Comparison of ENCODE assay signal across 8 cellular contexts in the genomic region with DNA sequence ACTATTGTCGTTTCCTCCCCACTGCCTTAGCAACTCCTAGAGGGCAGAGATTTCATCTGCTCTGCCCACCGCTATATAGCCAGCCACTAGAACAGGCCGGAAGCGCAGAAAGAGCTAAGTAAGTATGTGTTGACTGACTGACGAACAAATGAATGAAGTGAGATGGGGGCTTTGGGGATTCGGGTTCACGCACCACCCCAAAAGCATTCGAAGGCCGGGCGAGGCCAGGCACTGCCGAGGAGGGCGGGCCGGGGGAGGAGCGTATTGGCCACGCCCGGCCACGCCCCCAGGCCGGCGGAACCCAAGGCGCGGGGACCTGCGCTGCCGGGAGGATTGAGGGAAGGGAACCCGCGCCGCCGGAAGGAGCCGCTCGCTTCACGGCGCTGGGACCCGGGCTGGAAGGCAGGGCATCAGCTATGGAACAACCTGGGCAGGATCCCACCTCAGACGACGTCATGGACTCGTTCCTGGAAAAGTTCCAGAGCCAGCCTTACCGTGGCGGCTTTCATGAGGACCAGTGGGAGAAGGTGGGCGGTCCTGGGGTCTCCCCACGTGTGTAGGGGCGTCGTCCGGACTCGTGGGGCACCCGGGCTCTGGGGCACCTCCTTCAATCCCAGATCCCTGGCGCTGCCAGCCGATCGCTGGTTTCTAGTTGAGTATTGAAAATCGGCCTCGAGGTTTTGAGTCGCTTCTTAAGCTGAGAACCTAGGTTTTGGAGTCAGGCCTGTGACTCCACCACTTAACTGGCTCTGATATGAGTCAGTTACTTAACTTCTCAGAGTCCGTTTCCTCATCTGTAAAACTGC. TPM values are rescaled to one million over a fixed set of nuclear protein-coding genes. Genes with fewer than 3 reads are reported as not detected.
A peak's percentile ranks its signal among the peaks of the same experiment; 100 is the strongest.
DNase-seq lines count a peak whose midpoint lies in the region; ATAC-seq lines count a peak whose summit lies in the region.

A gene with protein sequence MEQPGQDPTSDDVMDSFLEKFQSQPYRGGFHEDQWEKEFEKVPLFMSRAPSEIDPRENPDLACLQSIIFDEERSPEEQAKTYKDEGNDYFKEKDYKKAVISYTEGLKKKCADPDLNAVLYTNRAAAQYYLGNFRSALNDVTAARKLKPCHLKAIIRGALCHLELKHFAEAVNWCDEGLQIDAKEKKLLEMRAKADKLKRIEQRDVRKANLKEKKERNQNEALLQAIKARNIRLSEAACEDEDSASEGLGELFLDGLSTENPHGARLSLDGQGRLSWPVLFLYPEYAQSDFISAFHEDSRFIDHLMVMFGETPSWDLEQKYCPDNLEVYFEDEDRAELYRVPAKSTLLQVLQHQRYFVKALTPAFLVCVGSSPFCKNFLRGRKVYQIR (plus strand): TSS at position 369 of the 806 bp plus-strand sequence. CDS start 48 bp downstream, at position 417.

- H3K27ac Mint-ChIP-seq in CD8-positive, alpha-beta memory T cell, result peak within 1 kb of the TSS; percentile 30 to 98 (median 89)

- peak within 1 kb of the TSS; percentile 92 for H4K8ac ChIP-seq in mesendoderm (ENCODE audit: low read depth, low read length)

- H3K4me3 ChIP-seq in CD8-positive, alpha-beta memory T cell (ENCODE audit: low read length), result peak within 1 kb of the TSS; percentile 99
- H3K4me3 ChIP-seq in endocrine pancreas (ENCODE audit: control insufficient read depth, insufficient read depth, low read length) (peak within 1 kb of the TSS; percentile 96), mesendoderm (ENCODE audit: low read length) (peak within 1 kb of the TSS; percentile 56)

- peaks cover 3% of the 10 kb centered on the region for H3K79me1 ChIP-seq in mesendoderm (ENCODE audit: low read length)

- H3K9me3 Mint-ChIP-seq in CD8-positive, alpha-beta memory T cell, result no peaks in the 10 kb centered on the region

- WGBS in mesendoderm (ENCODE audit: extremely low coverage, insufficient coverage, low lambda C conversion rate), result no CpG with 5 or more reads among the region's 51 CpGs

- CTCF ChIA-PET in CD8-positive, alpha-beta memory T cell (lab: Charles Lee), result interaction anchor here (1.3 to 2.0 kb wide), 3 partner anchors 9 to 662 kb away, joined by 3 to 11 read pairs (median 7); partner anchors contain the start of gene TTC22

- peaks cover 16% of the 10 kb centered on the region for H3K4me1 ChIP-seq in CD8-positive, alpha-beta memory T cell (ENCODE audit: insufficient read depth, low read length)
- peaks cover 13% of the 10 kb centered on the region for H3K4me1 ChIP-seq in endocrine pancreas (ENCODE audit: control insufficient read depth, insufficient read depth, low read length)
- no peaks in the 10 kb centered on the region for H3K4me1 ChIP-seq in mesendoderm (ENCODE audit: control insufficient read depth, low read depth, low read length)

- peak within 1 kb of the TSS; percentile 80 for H3K56ac ChIP-seq in mesendoderm (ENCODE audit: low read length)

- H3K4me1 Mint-ChIP-seq in CD8-positive, alpha-beta memory T cell, result peaks cover 24 to 41% (median 35%) of the 10 kb centered on the region in 3 donors

- no peaks in the 10 kb centered on the region for H3K27me3 ChIP-seq in CD8-positive, alpha-beta memory T cell (ENCODE audit: insufficient read depth, low read length, poor library complexity, severe bottlenecking)
- no peaks in the 10 kb centered on the region for H3K27me3 ChIP-seq in endocrine pancreas (ENCODE audit: control insufficient read depth, insufficient read depth, low read length)
- H3K27me3 ChIP-seq in mesendoderm (ENCODE audit: insufficient read depth, low read length, poor library complexity), result no peaks in the 10 kb centered on the region

- H3K27me3 Mint-ChIP-seq in CD8-positive, alpha-beta memory T cell, result no peaks in the 10 kb centered on the region

- H4K5ac ChIP-seq in mesendoderm (ENCODE audit: low read length), result no peak within 1 kb of the TSS

- POLR2A ChIA-PET in CD8-positive, alpha-beta memory T cell (lab: Charles Lee), result interaction anchor here (1.0 kb wide), 1 partner anchor 85 kb away, joined by 3 read pairs; the partner anchor contains the start of gene TTC22

- H3K4ac ChIP-seq in mesendoderm (ENCODE audit: low read depth, low read length), result no peak within 1 kb of the TSS

- peak within 1 kb of the TSS; percentile 54 for H3K18ac ChIP-seq in mesendoderm (ENCODE audit: low read length)

- peak; percentile 98 for ATAC-seq in GM19463 (IDR thresholded peaks at IDR 0.05; ENCODE audit: unreplicated experiment)

- H2BK5ac ChIP-seq in mesendoderm (ENCODE audit: low read length), result no peak within 1 kb of the TSS

- H2AK5ac ChIP-seq in mesendoderm (ENCODE audit: low read length), result no peak within 1 kb of the TSS

- H3K4me3 Mint-ChIP-seq in CD8-positive, alpha-beta memory T cell, result peak within 1 kb of the TSS; percentile 83 to 96 (median 89)

- DNase-seq in CD8-positive, alpha-beta memory T cell, result peak; percentile 71 to 85 (median 81)
- DNase-seq in HPDE6-E6E7 (ENCODE audit: extremely low spot score) (peak; percentile 84), NOMO-1 (lab: John Stamatoyannopoulos, UW; ENCODE audit: unreplicated experiment in 2 of 2) (peak; percentile 60 to 88), mesendoderm (peak; percentile 86)
- DNase-seq in activated CD8-positive, alpha-beta memory T cell treated with anti-CD3 and anti-CD28 coated beads for 48 hours (ENCODE audit: low read depth in 2 of 3, low spot score in 2 of 3), result peak; percentile 72 to 76 (median 74)
- DNase-seq in stimulated activated CD8-positive, alpha-beta memory T cell treated with anti-CD3 and anti-CD28 coated beads, Interleukin-12 subunit alpha, Interleukin-12 subunit beta, amount 100 ng/mL, for 4 hours (ENCODE audit: low read depth), result peak; percentile 76

- no peak within 1 kb of the TSS for H3K23ac ChIP-seq in mesendoderm (ENCODE audit: low read length)

- H3K9me3 ChIP-seq in CD8-positive, alpha-beta memory T cell (ENCODE audit: low read length), result no peaks in the 10 kb centered on the region
- H3K9me3 ChIP-seq in endocrine pancreas (ENCODE audit: control insufficient read depth, low read length), result no peaks in the 10 kb centered on the region

- H3K79me2 ChIP-seq in mesendoderm (ENCODE audit: control insufficient read depth, insufficient read depth, low read length), result peaks cover 4% of the 10 kb centered on the region

- peak within 1 kb of the TSS; percentile 70 for H3K4me2 ChIP-seq in mesendoderm (ENCODE audit: low read length)

- no peak within 1 kb of the TSS for H2BK15ac ChIP-seq in mesendoderm (replicated peaks; ENCODE audit: low read depth)

- peak within 1 kb of the TSS; percentile 66 for H3K27ac ChIP-seq in CD8-positive, alpha-beta memory T cell (ENCODE audit: low read depth, low read length)
- no peak within 1 kb of the TSS for H3K27ac ChIP-seq in mesendoderm (ENCODE audit: low read depth, low read length)

- H2BK120ac ChIP-seq in mesendoderm (ENCODE audit: low read depth, low read length), result no peak within 1 kb of the TSS

- H3K36me3 Mint-ChIP-seq in CD8-positive, alpha-beta memory T cell, result peaks cover 0 to 26% (median 8%) of the 10 kb centered on the region in 3 donors

- peak within 1 kb of the TSS; percentile 89 for H3K9ac ChIP-seq in endocrine pancreas (ENCODE audit: control insufficient read depth, insufficient read depth, low read length)
- peak within 1 kb of the TSS; percentile 83 for H3K9ac ChIP-seq in mesendoderm (ENCODE audit: low read length)

- H3K36me3 ChIP-seq in CD8-positive, alpha-beta memory T cell (ENCODE audit: insufficient read depth, low read length), result peaks cover 4% of the 10 kb centered on the region
- H3K36me3 ChIP-seq in endocrine pancreas (ENCODE audit: control insufficient read depth, insufficient read depth, low read length) (no peaks in the 10 kb centered on the region), mesendoderm (ENCODE audit: control insufficient read depth, insufficient read depth, low read length) (no peaks in the 10 kb centered on the region)

RNA-seq across cellular contexts. Expression of the gene that starts here (rescaled TPM):
- 10 to 100 TPM; 47.0 to 47.5 TPM for total RNA-seq in CD8-positive, alpha-beta memory T cell
- polyA plus RNA-seq in CD8-positive, alpha-beta memory T cell, result 23.8 TPM
- polyA plus RNA-seq in mesendoderm (2013, experiment 1 of 2), result 26.0 TPM
- 26.5 TPM for polyA plus RNA-seq in mesendoderm (2013, experiment 2 of 2)
